ENCODE assay signal across 1 cellular context in the genomic region with DNA sequence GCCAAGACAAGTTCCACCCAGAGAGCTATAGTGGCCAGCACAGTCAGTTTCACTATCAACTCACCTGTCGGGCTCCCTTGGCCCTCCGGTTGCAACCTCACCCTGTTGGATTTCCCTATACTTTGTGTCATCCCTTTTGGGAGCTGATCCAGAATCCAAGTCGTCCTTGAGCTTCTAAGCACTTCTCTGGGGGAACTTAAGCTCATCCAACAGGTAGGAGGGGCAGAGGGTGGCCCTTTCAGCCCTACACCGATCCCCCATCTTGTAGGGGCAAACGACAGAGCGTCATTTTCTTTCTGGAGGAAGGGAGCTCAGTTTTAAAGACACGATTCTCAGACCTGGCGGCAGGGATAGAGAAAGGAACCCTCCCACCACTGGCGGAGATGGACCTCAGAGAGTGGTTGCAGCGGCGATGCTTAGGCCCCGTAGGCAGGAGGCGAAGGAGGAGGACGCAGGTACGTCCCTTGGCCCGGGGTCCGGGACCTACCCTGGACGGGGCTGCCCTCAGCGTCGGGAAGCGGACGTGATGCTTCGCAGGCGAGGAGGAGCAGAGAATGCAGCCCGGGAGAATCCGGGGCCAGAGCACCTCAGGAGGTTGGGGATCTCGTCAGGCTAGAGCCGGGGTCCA.
TF ChIP-seq lines count a peak whose summit lies in the region.

No MANE protein-coding gene starts in this region.

TF ChIP-seq in endothelial cell of umbilical vein, 7 proteins besides CTCF, POLR2A, EP300 and RAD21 (continued from another document):
- TF ChIP-seq, protein P1, sequence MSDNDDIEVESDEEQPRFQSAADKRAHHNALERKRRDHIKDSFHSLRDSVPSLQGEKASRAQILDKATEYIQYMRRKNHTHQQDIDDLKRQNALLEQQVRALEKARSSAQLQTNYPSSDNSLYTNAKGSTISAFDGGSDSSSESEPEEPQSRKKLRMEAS (IDR thresholded peaks at IDR 0.05; ENCODE audit: insufficient read depth, insufficient read length) = no peak
- TF ChIP-seq GATA2 (IDR thresholded peaks at IDR 0.05; ENCODE audit: insufficient read depth, insufficient read length, low read depth, low read length) (no peak), JUN (IDR thresholded peaks at IDR 0.05; ENCODE audit: borderline replicate concordance, insufficient read depth, insufficient read length, low read depth) (no peak), FOS (IDR thresholded peaks at IDR 0.05; ENCODE audit: borderline replicate concordance, insufficient read depth, low read length) (no peak)
